Comparison of ENCODE assay signal across 11 cellular contexts in the genomic region with DNA sequence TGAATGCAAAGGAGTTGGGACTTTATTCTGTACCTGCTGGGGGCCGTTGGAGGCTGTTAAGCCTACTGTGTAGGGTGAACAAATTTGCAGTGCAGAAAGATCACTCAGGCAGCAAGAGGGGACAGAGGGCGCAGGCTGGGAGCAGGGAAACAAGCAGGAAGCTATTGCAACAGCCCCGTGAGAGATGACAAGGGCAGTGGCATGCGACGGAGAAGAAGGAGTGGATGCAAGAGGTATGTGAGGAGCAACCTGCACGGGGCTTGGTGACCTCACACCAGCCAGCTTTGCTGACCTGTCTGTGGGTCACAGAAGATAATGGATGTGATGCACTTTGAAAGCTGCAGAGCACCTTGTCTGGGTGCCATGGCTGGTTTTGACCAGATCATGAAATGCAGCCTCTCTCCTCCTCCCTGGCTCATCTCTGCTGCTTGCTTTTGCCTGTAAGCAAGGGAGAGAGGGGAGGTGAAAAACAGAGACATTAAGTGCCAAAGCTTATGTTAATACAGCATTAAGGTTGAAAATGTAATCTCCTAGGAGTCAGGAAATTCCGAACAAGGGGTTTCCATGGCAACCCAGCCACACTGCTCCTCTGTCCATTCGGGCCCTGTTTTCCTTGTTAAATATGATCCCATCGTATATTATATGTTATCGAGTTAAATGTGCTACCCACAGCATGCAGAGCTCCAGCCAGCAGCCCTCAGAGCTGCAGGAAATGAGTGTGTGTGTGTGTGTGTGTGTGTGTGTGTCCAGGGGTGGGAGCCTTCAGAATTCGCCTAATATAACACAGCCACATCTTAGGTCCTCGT.
DNase-seq lines count a peak whose midpoint lies in the region; ATAC-seq and TF ChIP-seq lines count a peak whose summit lies in the region.
"Had no signal": no experiment of that assay in that cellular context is flagged by ENCODE, and none has a peak within 500 bp of the region (broad histone marks: within the 10 kb centered on the region; RNA-seq: fewer than 3 reads in every experiment).

No MANE protein-coding gene starts in this region.

- DNase-seq in BJ (ENCODE audit: low read depth) (peak; percentile 59), LHCN-M2 (ENCODE audit: low read depth) (peak; percentile 41), cardiac fibroblast (ENCODE audit: low read depth in 2 of 2) (peak; percentile 54 to 94), myocyte (ENCODE audit: low read depth) (peak; percentile 24), SW480 (ENCODE audit: low spot score) (no peak), left cardiac atrium (no peak), HCEC 1CT (no peak)
- DNase-seq: Calu3, Karpas-422, NCI-H774 had no signal

- POLR2A ChIA-PET in BJ (lab: Charles Lee): interaction anchor here (0.6 kb wide), 1 partner anchor 487 kb away, joined by 4 read pairs; no protein-coding TSS in a partner anchor

- no peaks in the 10 kb centered on the region for H3K36me3 ChIP-seq in BJ (ENCODE audit: control insufficient read depth, insufficient read depth, low read length)

- TF ChIP-seq CTCF in BJ (IDR thresholded peaks at IDR 0.05; ENCODE audit: insufficient read depth, low read depth, low read length) (no peak), cardiac fibroblast (IDR thresholded peaks at IDR 0.05; ENCODE audit: low read depth, low read length) (no peak)

- ATAC-seq in left cardiac atrium: no peak
- no peak for ATAC-seq in GM21390 (IDR thresholded peaks at IDR 0.05; ENCODE audit: unreplicated experiment)

- intact Hi-C loops in left cardiac atrium (cut with DNase I): no loop called here

- CTCF ChIA-PET in BJ (lab: Yijun Ruan, JAX): interaction anchor here (0.6 to 1.2 kb wide), 2 partner anchors 52 to 441 kb away, joined by 4 read pairs; no protein-coding TSS in a partner anchor

- no peak overlapping the region for H3K4me3 ChIP-seq in BJ (ENCODE audit: low read depth, low read length)
- H3K4me3 ChIP-seq in cardiac fibroblast (replicated peaks in 1 of 2; ENCODE audit: low read depth in 2 of 2, low read length in 2 of 2): no peak overlapping the region

- no peaks in the 10 kb centered on the region for H3K27me3 ChIP-seq in BJ (ENCODE audit: control insufficient read depth, insufficient read depth, low read length)

Comparison
In these comparisons a context has a peak if more than half of its experiments do, and no peak if none do; other contexts are left out.
1. DNase-seq: peak in BJ (single experiment), LHCN-M2 (single experiment), cardiac fibroblast (2 of 2) and myocyte (single experiment); none in SW480 (single experiment), left cardiac atrium (single experiment) and HCEC 1CT (single experiment).